Comparison of ENCODE assay signal across 23 cellular contexts in the genomic region with DNA sequence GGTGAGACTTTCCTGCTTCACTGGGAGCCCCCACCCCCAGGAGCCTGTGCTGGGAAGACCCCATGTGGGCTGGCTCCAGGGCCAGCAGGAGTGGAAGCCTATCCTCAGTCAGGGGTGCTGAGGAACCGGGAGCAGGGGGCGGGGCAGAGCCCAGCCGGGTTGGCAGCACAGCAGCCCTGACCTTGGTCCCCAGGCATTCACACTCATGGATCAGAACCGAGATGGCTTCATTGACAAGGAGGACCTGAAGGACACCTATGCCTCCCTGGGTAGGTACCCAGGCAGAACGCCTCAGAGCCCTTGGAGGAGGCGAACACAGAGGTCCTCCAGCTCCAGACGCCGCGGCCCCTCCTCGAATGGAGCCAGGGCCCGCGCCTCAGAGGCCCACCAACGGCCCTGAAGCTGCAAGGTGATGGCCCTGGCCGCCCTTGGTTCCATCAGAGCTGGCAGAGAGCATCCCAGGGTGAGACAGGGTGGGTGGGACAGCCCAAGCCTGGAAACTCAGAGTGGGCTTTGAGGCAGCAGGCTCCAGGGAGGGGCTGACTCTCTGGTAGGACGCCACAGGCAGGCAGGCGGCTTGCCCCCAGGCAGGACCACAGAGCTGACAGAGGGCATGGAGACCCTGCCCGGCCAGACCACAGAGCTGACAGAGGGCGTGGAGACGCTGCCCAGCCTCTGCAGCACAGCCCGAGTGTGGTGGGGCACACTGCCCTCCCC. TPM values are rescaled to one million over a fixed set of nuclear protein-coding genes. Genes with fewer than 3 reads are reported as not detected.
"Had no signal": no experiment of that assay in that cellular context is flagged by ENCODE, and none has a peak within 500 bp of the region (broad histone marks: within the 10 kb centered on the region; RNA-seq: fewer than 3 reads in every experiment).

No MANE protein-coding gene starts in this region.

- DNase-seq: activated CD4-positive, alpha-beta memory T cell treated with anti-CD3 and anti-CD28 coated beads, Interleukin-2, amount 10 ng/mL, durations not matched to agents 7 days and 5 days; activated CD4-positive, alpha-beta T cell treated with anti-CD3 and anti-CD28 coated beads for 1 hour; activated CD8-positive, alpha-beta memory T cell treated with anti-CD3 and anti-CD28 coated beads, Interleukin-2, amount 10 ng/mL, durations not matched to agents 7 days and 5 days; activated naive CD4-positive, alpha-beta T cell; cortex of kidney; gastrocnemius medialis; kidney glomerular epithelial cell; left ventricle myocardium inferior; mucosa of descending colon; naive thymus-derived CD8-positive, alpha-beta T cell; stimulated activated CD4-positive, alpha-beta T cell treated with anti-CD3 and anti-CD28 coated beads, Interleukin-4, amount 100 ng/mL, for 4 hours; stimulated activated naive CD4-positive, alpha-beta T cell; SW 1271; thyroid gland; WERI-Rb-1 had no signal

- H3K27ac ChIP-seq: ascending aorta, gastrocnemius medialis, heart left ventricle, left ventricle myocardium inferior, neutrophil, pancreas, thyroid gland, WERI-Rb-1 had no signal

- ATAC-seq: activated CD8-positive, alpha-beta memory T cell treated with anti-CD3 and anti-CD28 coated beads, Interleukin-2, amount 10 ng/mL, durations not matched to agents 7 days and 5 days; gastrocnemius medialis; heart left ventricle; mucosa of descending colon; naive thymus-derived CD8-positive, alpha-beta T cell; pancreas; sciatic nerve had no signal

- H3K4me3 ChIP-seq: ascending aorta, gastrocnemius medialis, heart left ventricle, left ventricle myocardium inferior, mucosa of descending colon, pancreas, thyroid gland had no signal

- H3K27ac Mint-ChIP-seq: activated CD4-positive, alpha-beta memory T cell treated with anti-CD3 and anti-CD28 coated beads, Interleukin-2, amount 10 ng/mL, durations not matched to agents 7 days and 5 days; activated CD8-positive, alpha-beta memory T cell treated with anti-CD3 and anti-CD28 coated beads, Interleukin-2, amount 10 ng/mL, durations not matched to agents 7 days and 5 days; memory B cell had no signal

- H3K4me3 Mint-ChIP-seq: activated CD4-positive, alpha-beta memory T cell treated with anti-CD3 and anti-CD28 coated beads, Interleukin-2, amount 10 ng/mL, durations not matched to agents 7 days and 5 days; activated CD8-positive, alpha-beta memory T cell treated with anti-CD3 and anti-CD28 coated beads, Interleukin-2, amount 10 ng/mL, durations not matched to agents 7 days and 5 days; memory B cell had no signal

- FAIRE-seq: endometrium, pancreas, urothelium cell line had no signal

- H3K36me3 ChIP-seq: ascending aorta, gastrocnemius medialis, heart left ventricle, left ventricle myocardium inferior, neutrophil, pancreas, thyroid gland, WERI-Rb-1 had no signal

- H3K36me3 Mint-ChIP-seq: naive thymus-derived CD8-positive, alpha-beta T cell had no signal

- H3K9me3 Mint-ChIP-seq: activated CD4-positive, alpha-beta memory T cell treated with anti-CD3 and anti-CD28 coated beads, Interleukin-2, amount 10 ng/mL, durations not matched to agents 7 days and 5 days; memory B cell; naive thymus-derived CD8-positive, alpha-beta T cell had no signal

- H3K27me3 ChIP-seq: heart left ventricle, pancreas, thyroid gland had no signal

- H3K9me3 ChIP-seq: ascending aorta, gastrocnemius medialis, heart left ventricle, left ventricle myocardium inferior, mucosa of descending colon, neutrophil, pancreas, thyroid gland had no signal

- H3K27me3 Mint-ChIP-seq: activated CD4-positive, alpha-beta memory T cell treated with anti-CD3 and anti-CD28 coated beads, Interleukin-2, amount 10 ng/mL, durations not matched to agents 7 days and 5 days; activated CD8-positive, alpha-beta memory T cell treated with anti-CD3 and anti-CD28 coated beads, Interleukin-2, amount 10 ng/mL, durations not matched to agents 7 days and 5 days; memory B cell; naive thymus-derived CD8-positive, alpha-beta T cell had no signal

RNA-seq across cellular contexts. Expression of gene ATP5ME, which starts 4.8 kb away (rescaled TPM):
- total RNA-seq: ascending aorta had no signal

RNA-seq across cellular contexts. Expression of gene PDE6B, which starts 53.5 kb away (rescaled TPM):
- total RNA-seq: ascending aorta, gastrocnemius medialis had no signal
